Comparison of ENCODE assay signal across 27 cellular contexts in genomic region chr4:176335421-176335820, GRCh38. TPM values are rescaled to one million over a fixed set of nuclear protein-coding genes. Genes with fewer than 3 reads are reported as not detected.
DNase-seq lines count a peak whose midpoint lies in the region; ATAC-seq, FAIRE-seq and TF ChIP-seq lines count a peak whose summit lies in the region.
"Had no signal": no experiment of that assay in that cellular context is flagged by ENCODE, and none has a peak within 500 bp of the region (broad histone marks: within the 10 kb centered on the region; RNA-seq: fewer than 3 reads in every experiment).

No MANE protein-coding gene starts in this region.

- no peak overlapping the region for H3K4me3 ChIP-seq in bronchial epithelial cell (ENCODE audit: low read depth, low read length)
- no peak overlapping the region for H3K4me3 ChIP-seq in upper lobe of right lung
- H3K4me3 ChIP-seq in neuronal stem cell (ENCODE audit: low read length in 2 of 2): no peak overlapping the region
- no peak overlapping the region for H3K4me3 ChIP-seq in breast epithelium
- H3K4me3 ChIP-seq: gastroesophageal sphincter, mucosa of descending colon, prostate gland, SJSA1, tibial artery had no signal

- no peak overlapping the region for H4K8ac ChIP-seq in neuronal stem cell (ENCODE audit: low read depth, low read length)

- H3K27me3 ChIP-seq in bronchial epithelial cell (ENCODE audit: control insufficient read depth, insufficient read depth, low read length) (no peaks in the 10 kb centered on the region), foreskin keratinocyte (no peaks in the 10 kb centered on the region), upper lobe of right lung (no peaks in the 10 kb centered on the region), neuronal stem cell (ENCODE audit: control insufficient read depth in 3 of 3, insufficient read depth in 3 of 3, low read depth in 1 of 3, low read length in 3 of 3) (no peaks in the 10 kb centered on the region), breast epithelium (no peaks in the 10 kb centered on the region)
- H3K27me3 ChIP-seq: gastroesophageal sphincter, SJSA1, tibial artery had no signal

- H3K18ac ChIP-seq in neuronal stem cell (ENCODE audit: low read length): no peak overlapping the region

- H3K4me1 ChIP-seq in foreskin keratinocyte (no peaks in the 10 kb centered on the region), upper lobe of right lung (peaks cover 8% of the 10 kb centered on the region), neuronal stem cell (ENCODE audit: control insufficient read depth in 2 of 2, insufficient read depth in 1 of 2, low read depth in 1 of 2, low read length in 2 of 2) (no peaks in the 10 kb centered on the region), breast epithelium (no peaks in the 10 kb centered on the region)
- H3K4me1 ChIP-seq: prostate gland had no signal

- no peak overlapping the region for H2BK5ac ChIP-seq in neuronal stem cell (ENCODE audit: low read length)

- intact Hi-C loops in upper lobe of right lung (cut with DNase I) (no loop called here), breast epithelium (cut with DNase I; ENCODE audit: low total_unique reads) (no loop called here)

- TF ChIP-seq CTCF in bronchial epithelial cell (IDR thresholded peaks at IDR 0.05; ENCODE audit: insufficient read depth, low read length, severe bottlenecking) (no peak), foreskin keratinocyte (conservative IDR thresholded peaks at IDR 0.05) (no peak), upper lobe of right lung (IDR thresholded peaks at IDR 0.05) (no peak), breast epithelium (IDR thresholded peaks at IDR 0.05) (no peak)

- H3K27ac ChIP-seq in foreskin keratinocyte: no peak overlapping the region
- no peak overlapping the region for H3K27ac ChIP-seq in upper lobe of right lung
- H3K27ac ChIP-seq in neuronal stem cell (replicated peaks; ENCODE audit: low read length): no peak overlapping the region
- H3K27ac ChIP-seq in breast epithelium: no peak overlapping the region
- H3K27ac ChIP-seq: C4-2B, gastroesophageal sphincter, prostate gland, SJSA1, tibial artery had no signal

- DNase-seq in EL: peak; percentile 63
- peak; percentile 51 for DNase-seq in LHCN-M2 (ENCODE audit: low read depth)
- DNase-seq in bronchial epithelial cell (ENCODE audit: low read depth): peak; percentile 54
- DNase-seq in foreskin keratinocyte: peak in 1 of 2 donors; percentile 45
- DNase-seq in upper lobe of right lung: no peak
- no peak for DNase-seq in neuronal stem cell (ENCODE audit: low spot score)
- no peak for DNase-seq in breast epithelium (ENCODE audit: low spot score in 2 of 2)
- DNase-seq in NK-92 (lab: John Stamatoyannopoulos, UW; ENCODE audit: unreplicated experiment): no peak
- DNase-seq: activated CD4-positive, alpha-beta T cell treated with anti-CD3 and anti-CD28 coated beads for 36 hours; activated CD8-positive, alpha-beta memory T cell treated with anti-CD3 and anti-CD28 coated beads for 24 hours; activated T-cell treated with anti-CD3 and anti-CD28 coated beads, Interleukin-2, amount 50 U/mL, for 1 hour; caudate nucleus; KBM-7; MM.1S; mucosa of descending colon; NCI-H1436; NCI-H510A; stimulated activated CD4-positive, alpha-beta T cell treated with anti-CD3 and anti-CD28 coated beads, Interleukin-15, amount 100 ng/mL, for 24 hours; stimulated activated naive CD8-positive, alpha-beta T cell treated with anti-CD3 and anti-CD28 coated beads, Interleukin-15, amount 100 ng/mL, for 72 hours; T-helper 2 cell; tibial artery had no signal

- no peak for FAIRE-seq in bronchial epithelial cell (lab: Jason Lieb, UNC)
- FAIRE-seq: islet of Langerhans had no signal

- no peak overlapping the region for H2AK5ac ChIP-seq in neuronal stem cell (ENCODE audit: low read depth, low read length)

- no peak for TF ChIP-seq POLR2A in breast epithelium (IDR thresholded peaks at IDR 0.05)

- ATAC-seq in foreskin keratinocyte: peak; percentile 78
- ATAC-seq in upper lobe of right lung: no peak
- ATAC-seq: activated CD4-positive, alpha-beta T cell treated with anti-CD3 and anti-CD28 coated beads for 36 hours; gastroesophageal sphincter; mucosa of descending colon; Panc1; stimulated activated naive CD8-positive, alpha-beta T cell treated with anti-CD3 and anti-CD28 coated beads, Interleukin-15, amount 100 ng/mL, for 72 hours had no signal

- no peak overlapping the region for H2AFZ ChIP-seq in neuronal stem cell (ENCODE audit: low read length)

- no peaks in the 10 kb centered on the region for H3K79me1 ChIP-seq in neuronal stem cell (ENCODE audit: low read depth, low read length)

- H3K4ac ChIP-seq in neuronal stem cell (ENCODE audit: low read length): no peak overlapping the region

- H3K4me2 ChIP-seq in neuronal stem cell (ENCODE audit: insufficient read depth, low read length, poor library complexity, severe bottlenecking): no peak overlapping the region

- H3K14ac ChIP-seq in neuronal stem cell (ENCODE audit: low read length): no peak overlapping the region

- H3K36me3 ChIP-seq in bronchial epithelial cell (ENCODE audit: control insufficient read depth, insufficient read depth, low read length) (no peaks in the 10 kb centered on the region), upper lobe of right lung (peaks cover 21% of the 10 kb centered on the region), neuronal stem cell (replicated peaks in 1 of 2; ENCODE audit: control insufficient read depth in 2 of 2, insufficient read depth in 2 of 2, low read length in 2 of 2) (peaks cover 0 to 28% of the 10 kb centered on the region in 2 donors), breast epithelium (no peaks in the 10 kb centered on the region)
- H3K36me3 ChIP-seq: prostate gland had no signal

- no peaks in the 10 kb centered on the region for H3K9me3 ChIP-seq in upper lobe of right lung
- peaks cover 0 to 10% of the 10 kb centered on the region in 2 donors for H3K9me3 ChIP-seq in neuronal stem cell (replicated peaks in 1 of 2; ENCODE audit: control insufficient read depth in 2 of 2, insufficient read depth in 1 of 2, low read depth in 1 of 2, low read length in 2 of 2)
- no peaks in the 10 kb centered on the region for H3K9me3 ChIP-seq in breast epithelium
- H3K9me3 ChIP-seq: gastroesophageal sphincter, mucosa of descending colon, prostate gland, SJSA1, tibial artery had no signal

- no peak overlapping the region for H2BK12ac ChIP-seq in neuronal stem cell (ENCODE audit: low read length)

- H2BK15ac ChIP-seq in neuronal stem cell (ENCODE audit: low read length): no peak overlapping the region

- WGBS in neuronal stem cell (ENCODE audit: extremely low coverage in 2 of 2, insufficient read length in 2 of 2, insufficient replicate concordance in 1 of 2), 2 donors: no CpG with 5 or more reads among the region's 1 CpG

- no peak overlapping the region for H3K23ac ChIP-seq in neuronal stem cell (ENCODE audit: low read depth, low read length, poor library complexity)

- no peak overlapping the region for H3K9ac ChIP-seq in neuronal stem cell (ENCODE audit: low read depth, low read length, poor library complexity)

- H2BK120ac ChIP-seq in neuronal stem cell (ENCODE audit: low read depth, low read length): no peak overlapping the region

- no peak overlapping the region for H4K91ac ChIP-seq in neuronal stem cell (ENCODE audit: low read depth, low read length, poor library complexity)

RNA-seq across cellular contexts. Expression of gene SPCS3, which starts 15.7 kb away (rescaled TPM):
- total RNA-seq in LHCN-M2 (2014; rRNA removed) (94.5 and 95.1 TPM in 2 replicates), bronchial epithelial cell (140 and 143 TPM in 2 replicates), foreskin keratinocyte (96.6 and 97.4 TPM in 2 replicates), upper lobe of right lung (151 TPM), breast epithelium (10 to 100 TPM; 53.1 to 80.2 (median 75.1) TPM)
- polyA plus RNA-seq in LHCN-M2 (2012): 47.9 TPM
- 44.8 and 50.8 TPM in 2 replicates for polyA plus RNA-seq in foreskin keratinocyte
- 47.5 TPM for polyA plus RNA-seq in neuronal stem cell (2013, experiment 1 of 2)
- polyA plus RNA-seq in neuronal stem cell (2013, experiment 2 of 2): 49.2 TPM

Comparison
In these comparisons a context has a peak if more than half of its experiments do, and no peak if none do; other contexts are left out.
1. DNase-seq: peak in EL (single experiment), LHCN-M2 (single experiment) and bronchial epithelial cell (single experiment); none in upper lobe of right lung (single experiment), neuronal stem cell (single experiment), breast epithelium (0 of 2) and NK-92 (single experiment).